ENCODE assay signal across 8 cellular contexts in genomic region chr6:89082439-89082838, GRCh38. TPM values are rescaled to one million over a fixed set of nuclear protein-coding genes. Genes with fewer than 3 reads are reported as not detected.
DNase-seq lines count a peak whose midpoint lies in the region; ATAC-seq, FAIRE-seq and TF ChIP-seq lines count a peak whose summit lies in the region.

No MANE protein-coding gene starts in this region.

- no peaks in the 10 kb centered on the region for H3K27me3 ChIP-seq in CD8-positive, alpha-beta T cell (ENCODE audit: insufficient read depth, low read length)
- H3K27me3 ChIP-seq in IMR-90 (ENCODE audit: control insufficient read depth, insufficient read depth, low read length) (no peaks in the 10 kb centered on the region), K562 (ENCODE audit: control insufficient read depth in 2 of 2, insufficient read depth in 2 of 2, low read length in 2 of 2) (no peaks in the 10 kb centered on the region), thyroid gland (no peaks in the 10 kb centered on the region)

- H3K4ac ChIP-seq in IMR-90 (ENCODE audit: low read depth, low read length): peak overlapping the region; percentile 70

- H3K14ac ChIP-seq in IMR-90 (replicated peaks; ENCODE audit: low read depth, low read length): peak overlapping the region; percentile 90

- no peak for TF ChIP-seq RAD21 in IMR-90 (IDR thresholded peaks at IDR 0.05; ENCODE audit: low read length)
- TF ChIP-seq RAD21 in K562 (CRISPR knock-in tag; conservative IDR thresholded peaks at IDR 0.05 in 1 of 2, IDR thresholded peaks at IDR 0.05 in 1 of 2): no peak

- in situ Hi-C loops in IMR-90 (cut with MboI; ENCODE audit: low sequenced_read_pairs): no loop called here
- in situ Hi-C loops in K562 (cut with MboI): no loop called here

- H3K18ac ChIP-seq in IMR-90 (ENCODE audit: low read depth, low read length): peak overlapping the region; percentile 87; the same call in 1 of the 2 replicates

- H2AK9ac ChIP-seq in IMR-90 (replicated peaks; ENCODE audit: low read depth, low read length, poor library complexity): no peak overlapping the region

- peak overlapping the region; percentile 97 for H3K27ac ChIP-seq in CD8-positive, alpha-beta T cell (ENCODE audit: low read depth, low read length)
- H3K27ac ChIP-seq in IMR-90 (ENCODE audit: insufficient read depth, low read length) (peak overlapping the region; percentile 60), K562 (ENCODE audit: extremely low read depth, low read depth, low read length) (peak overlapping the region; percentile 76), thyroid gland (peak overlapping the region; percentile 100)

- H3K79me2 ChIP-seq in K562 (ENCODE audit: control insufficient read depth, insufficient read depth, low read length): peaks cover 21% of the 10 kb centered on the region

- POLR2A ChIA-PET in CD8-positive, alpha-beta T cell (lab: Charles Lee): interaction anchor here (0.6 to 6.3 kb wide), 3 partner anchors 63 to 1428 kb away, joined by 3 to 96 read pairs (median 6); partner anchors contain the start of gene PM20D2
- POLR2A ChIA-PET in IMR-90 (lab: Charles Lee; ENCODE audit: unreplicated experiment): no interaction called here
- POLR2A ChIA-PET in K562 (lab: Yijun Ruan, JAX): interaction anchor here (0.8 to 2.0 kb wide), 8 partner anchors 9 to 556 kb away, joined by 3 to 5 read pairs (median 4); partner anchors contain the start of gene LYRM2

- H4K8ac ChIP-seq in IMR-90 (ENCODE audit: low read depth in 2 of 2, low read length in 2 of 2): peak overlapping the region; percentile 17 to 96; a peak in 3 of 4 replicates

- H3K9me3 ChIP-seq in CD8-positive, alpha-beta T cell (ENCODE audit: low read length): no peaks in the 10 kb centered on the region
- H3K9me3 ChIP-seq in IMR-90 (ENCODE audit: control insufficient read depth, insufficient read depth, low read length) (no peaks in the 10 kb centered on the region), K562 (replicated peaks; ENCODE audit: control insufficient read depth, insufficient read depth, low read depth, low read length) (no peaks in the 10 kb centered on the region), thyroid gland (no peaks in the 10 kb centered on the region)

- H3K79me1 ChIP-seq in IMR-90 (ENCODE audit: low read depth in 1 of 2, low read length in 2 of 2): peaks cover 3 to 46% of the 10 kb centered on the region in 2 experiments

- TF ChIP-seq CTCF in CD8-positive, alpha-beta T cell (IDR thresholded peaks at IDR 0.05): no peak
- no peak for TF ChIP-seq CTCF in IMR-90 (conservative IDR thresholded peaks at IDR 0.05; ENCODE audit: low read depth, low read length)
- TF ChIP-seq CTCF in K562 (IDR thresholded peaks at IDR 0.05 in 2 of 3, conservative IDR thresholded peaks at IDR 0.05 in 1 of 3; ENCODE audit: insufficient read depth in 2 of 3, low read depth in 1 of 3, low read length in 3 of 3): no peak
- no peak for TF ChIP-seq CTCF in lower leg skin (IDR thresholded peaks at IDR 0.05)
- no peak for TF ChIP-seq CTCF in thyroid gland (IDR thresholded peaks at IDR 0.05)

- H3K27me3 Mint-ChIP-seq in CD8-positive, alpha-beta T cell (ENCODE audit: low read depth): no peaks in the 10 kb centered on the region

- H3K56ac ChIP-seq in IMR-90 (ENCODE audit: extremely low read depth, insufficient read depth, low read length): peak overlapping the region; percentile 95

- H3K4me2 ChIP-seq in IMR-90 (ENCODE audit: low read depth, low read length): peak overlapping the region; percentile 93
- H3K4me2 ChIP-seq in K562 (ENCODE audit: insufficient read depth, low read length): peak overlapping the region; percentile 92

- H3K23ac ChIP-seq in IMR-90 (ENCODE audit: low read depth, low read length): peak overlapping the region; percentile 96

- no CpG with 5 or more reads among the region's 11 CpGs for WGBS in IMR-90 (ENCODE audit: extremely low coverage in 2 of 2, insufficient read length in 1 of 2), 2 experiments
- WGBS in K562 (ENCODE audit: insufficient coverage, low coverage, missing lambda C conversion rate): 32% methylated on average over 11 of the region's 11 CpGs
- WGBS in lower leg skin, 2 donors: 0 to 2% methylated on average over 11 of the region's 11 CpGs
- WGBS in thyroid gland, 2 donors: 2 to 3% methylated on average over 11 of the region's 11 CpGs

- no peak for TF ChIP-seq EP300 in K562 (IDR thresholded peaks at IDR 0.05; ENCODE audit: low read length)

- peaks cover 46% of the 10 kb centered on the region for H3K4me1 Mint-ChIP-seq in CD8-positive, alpha-beta T cell (ENCODE audit: low read depth)

- peaks cover 45% of the 10 kb centered on the region for H3K4me1 ChIP-seq in CD8-positive, alpha-beta T cell (ENCODE audit: insufficient read depth, low read length)
- H3K4me1 ChIP-seq in IMR-90 (ENCODE audit: control insufficient read depth, insufficient read depth, low read length) (peaks cover 4% of the 10 kb centered on the region), K562 (replicated peaks in 1 of 2; ENCODE audit: control insufficient read depth in 2 of 2, insufficient read depth in 2 of 2, low read length in 2 of 2) (peaks cover 15 to 16% of the 10 kb centered on the region in 2 experiments; a peak in 4 of 5 replicates), thyroid gland (peaks cover 29 to 32% of the 10 kb centered on the region in 2 donors)

- H3K36me3 ChIP-seq in CD8-positive, alpha-beta T cell (ENCODE audit: insufficient read depth, low read length): peaks cover 19% of the 10 kb centered on the region
- H3K36me3 ChIP-seq in IMR-90 (ENCODE audit: control insufficient read depth, insufficient read depth, low read length) (peaks cover 16% of the 10 kb centered on the region), K562 (ENCODE audit: control insufficient read depth, insufficient read depth, low read length) (peaks cover 15% of the 10 kb centered on the region; the same call in 2 of the 3 replicates), thyroid gland (peaks cover 19% of the 10 kb centered on the region in 2 donors)

- DNase-seq in CD8-positive, alpha-beta T cell: no peak
- peak; percentile 28 for DNase-seq in IMR-90
- no peak for DNase-seq in K562 (ENCODE audit: extremely low read depth in 1 of 4, low spot score in 3 of 4)
- DNase-seq in lower leg skin (ENCODE audit: low spot score in 2 of 2): no peak
- no peak for DNase-seq in thyroid gland
- no peak for DNase-seq in ureter (ENCODE audit: low spot score)

- peak overlapping the region; percentile 68 for H2BK120ac ChIP-seq in IMR-90 (ENCODE audit: low read depth, low read length)

- H3K4me3 Mint-ChIP-seq in CD8-positive, alpha-beta T cell: peak overlapping the region; percentile 96

- peak overlapping the region; percentile 12; the same call in 1 of the 2 replicates for H4K91ac ChIP-seq in IMR-90 (ENCODE audit: insufficient read depth, low read depth, low read length)

- H2AK5ac ChIP-seq in IMR-90 (ENCODE audit: low read depth, low read length): peak overlapping the region; percentile 69

- peak overlapping the region; percentile 96 for H2BK5ac ChIP-seq in IMR-90 (ENCODE audit: low read depth, low read length, poor library complexity, severe bottlenecking)

- no peak overlapping the region for H2BK20ac ChIP-seq in IMR-90 (ENCODE audit: low read depth, low read length)

- intact Hi-C loops in CD8-positive, alpha-beta T cell (cut with DNase I, micrococcal nuclease): loop anchor here (2.0 to 10.0 kb wide), 5 partner anchors 34 to 1760 kb away; partner anchors contain the start of genes AKIRIN2 (in 1 of the 2), CASP8AP2 (in 1 of the 2), SMIM8 (in 1 of the 2) and UBE2J1 (in 1 of the 2)
- intact Hi-C loops in IMR-90 (cut with micrococcal nuclease): loop anchor here (2.0 to 5.0 kb wide), 3 partner anchors 34 to 1925 kb away; partner anchors contain the start of genes UBE2J1 and ZNF292
- intact Hi-C loops in K562 (cut with micrococcal nuclease): loop anchor here (5.0 kb wide), 1 partner anchor 80 kb away; no protein-coding TSS in a partner anchor
- intact Hi-C loops in lower leg skin (cut with DNase I; ENCODE audit: low total_unique reads): no loop called here
- intact Hi-C loops in thyroid gland (cut with DNase I): no loop called here

- peak overlapping the region; percentile 99 for H3K4me3 ChIP-seq in CD8-positive, alpha-beta T cell (ENCODE audit: low read depth, low read length)
- H3K4me3 ChIP-seq in IMR-90 (ENCODE audit: insufficient read depth, low read depth, low read length) (peak overlapping the region; percentile 77), K562 (peak overlapping the region; percentile 86), lower leg skin (ENCODE audit: low read depth, poor library complexity, severe bottlenecking) (peak overlapping the region; percentile 55), thyroid gland (replicated peaks in 1 of 3) (peak overlapping the region in 2 of 3 donors; percentile 79 to 100)

- H4K20me1 ChIP-seq in IMR-90 (ENCODE audit: insufficient read depth, low read length): peaks cover 49% of the 10 kb centered on the region
- H4K20me1 ChIP-seq in K562 (replicated peaks; ENCODE audit: control insufficient read depth, insufficient read depth, low read length): no peaks in the 10 kb centered on the region

- H3K9me1 ChIP-seq in IMR-90 (ENCODE audit: insufficient read depth, low read length) (peaks cover 3% of the 10 kb centered on the region; the same call in 1 of the 2 replicates), K562 (ENCODE audit: control insufficient read depth, insufficient read depth, low read length) (no peaks in the 10 kb centered on the region)

- no TSS peak for BruUV-seq in IMR-90 (replicated peaks; lab: Mats Ljungman, UMichigan)
- BruUV-seq in K562 (replicated peaks; lab: Mats Ljungman, UMichigan): no TSS peak

- no peaks in the 10 kb centered on the region for H3K9me3 Mint-ChIP-seq in CD8-positive, alpha-beta T cell

- H4K5ac ChIP-seq in IMR-90 (ENCODE audit: low read depth, low read length): peak overlapping the region; percentile 16; the same call in 1 of the 2 replicates

- H2AFZ ChIP-seq in IMR-90 (replicated peaks; ENCODE audit: low read length, poor library complexity) (no peak overlapping the region), K562 (ENCODE audit: low read depth, low read length) (peak overlapping the region; percentile 88)

- H2BK15ac ChIP-seq in IMR-90 (ENCODE audit: low read depth, low read length): peak overlapping the region; percentile 1; the same call in 1 of the 3 replicates

- no peak for ATAC-seq in CD8-positive, alpha-beta T cell
- no peak for ATAC-seq in IMR-90 (ENCODE audit: low read depth)
- ATAC-seq in K562: no peak
- ATAC-seq in HG03095 (IDR thresholded peaks at IDR 0.05; ENCODE audit: unreplicated experiment): no peak
- ATAC-seq in HG03565 (IDR thresholded peaks at IDR 0.05; ENCODE audit: unreplicated experiment): no peak

- H3K9ac ChIP-seq in IMR-90 (ENCODE audit: low read depth, low read length) (peak overlapping the region; percentile 92), K562 (ENCODE audit: insufficient read depth in 1 of 2, low read depth in 2 of 2, low read length in 2 of 2) (peak overlapping the region in 1 of 2 experiments; percentile 90; a peak in 3 of 4 replicates)

- CTCF ChIA-PET in CD8-positive, alpha-beta T cell (lab: Charles Lee): interaction anchor here (1.5 to 1.7 kb wide), 2 partner anchors 100 to 290 kb away, joined by 5 to 7 read pairs; no protein-coding TSS in a partner anchor
- CTCF ChIA-PET in IMR-90 (lab: Yijun Ruan, JAX): no interaction called here
- CTCF ChIA-PET in K562 (lab: Yijun Ruan, JAX; ENCODE audit: low intra/inter-chr PET ratio): no interaction called here

- peaks cover 55% of the 10 kb centered on the region for H3K36me3 Mint-ChIP-seq in CD8-positive, alpha-beta T cell

- TF ChIP-seq POLR2A in IMR-90 (IDR thresholded peaks at IDR 0.05; ENCODE audit: low read depth, low read length) (no peak), K562 (conservative IDR thresholded peaks at IDR 0.05) (no peak), lower leg skin (IDR thresholded peaks at IDR 0.05) (no peak), thyroid gland (IDR thresholded peaks at IDR 0.05) (no peak)

- peak overlapping the region; percentile 93 for H3K27ac Mint-ChIP-seq in CD8-positive, alpha-beta T cell

- peak; percentile 29 for FAIRE-seq in K562 (lab: Jason Lieb, UNC)

- dilution Hi-C loops in IMR-90 (cut with HindIII; ENCODE audit: low sequenced_read_pairs, unreplicated experiment): no loop called here

RNA-seq across cellular contexts. Expression of gene PNRC1, which starts 1.9 kb away (rescaled TPM):
- total RNA-seq in CD8-positive, alpha-beta T cell: 1,000 to 10,000 TPM; 1,160 to 1,236 TPM
- total RNA-seq in IMR-90 (2012; rRNA removed): 6.5 and 18.3 TPM in 2 replicates
- polyA plus RNA-seq in IMR-90 (2012; rRNA removed): 7.6 and 8.1 TPM in 2 replicates
- 4.4 and 6.0 TPM in 2 replicates for polyA plus RNA-seq in IMR-90 (2012; cell fraction: cytosol; rRNA removed)
- polyA plus RNA-seq in IMR-90 (2012; cell fraction: nucleus; rRNA removed; ENCODE audit: low replicate concordance): 4.8 and 12.4 TPM in 2 replicates
- 9.7 and 21.6 TPM in 2 replicates for total RNA-seq in K562 (2011; cell fraction: chromatin; rRNA removed; ENCODE audit: low replicate concordance)
- 8.5 and 8.7 TPM in 2 replicates for total RNA-seq in K562 (2011; cell fraction: nucleolus; rRNA removed)
- total RNA-seq in K562 (2011; cell fraction: nucleoplasm; rRNA removed): 14.9 and 27.6 TPM in 2 replicates
- total RNA-seq in K562 (2014; rRNA removed): 5.4 and 6.3 TPM in 2 replicates
- 7.4 and 8.1 TPM in 2 replicates for total RNA-seq in K562 (2014; rRNA removed; fragmentation: Illumina TruSeq; extraction: Trizol)
- total RNA-seq in K562 (2015; rRNA removed; fragmentation: Illumina TruSeq; extraction: Trizol): 5.9 and 6.6 TPM in 2 replicates
- 10.3 and 10.8 TPM in 2 replicates for total RNA-seq in K562 (2021)
- 7.7 and 9.6 TPM in 2 replicates for polyA plus RNA-seq in K562 (2011; rRNA removed)
- 2.0 and 4.8 TPM in 2 replicates for polyA plus RNA-seq in K562 (2011; cell fraction: cytosol; rRNA removed)
- 6.6 and 11.5 TPM in 2 replicates for polyA plus RNA-seq in K562 (2011; cell fraction: nucleus; rRNA removed)
- polyA plus RNA-seq in K562 (2012): 8.5 and 17.0 TPM in 2 replicates
- 6.5 and 6.6 TPM in 2 replicates for polyA plus RNA-seq in K562 (2014; fragmentation: Illumina TruSeq; extraction: Trizol)
- 1 to 10 TPM; 1.2 to 1.8 TPM for polyA plus RNA-seq in K562 (2014; fragmentation: Nextera tagmentation; extraction: Ambion mirVana)
- polyA plus RNA-seq in K562 (2014; rRNA removed): 2.5 and 4.0 TPM in 2 replicates
- polyA minus RNA-seq in K562 (2011; rRNA and poly(A)+ RNA removed): 6.5 and 11.2 TPM in 2 replicates
- polyA minus RNA-seq in K562 (2011; cell fraction: cytosol; rRNA and poly(A)+ RNA removed): 9.5 and 9.6 TPM in 2 replicates
- polyA minus RNA-seq in K562 (2011; cell fraction: nucleus; rRNA and poly(A)+ RNA removed): 5.5 and 14.7 TPM in 2 replicates
- total RNA-seq in lower leg skin: 100 to 1,000 TPM; 197 to 362 (median 260) TPM
- 100 to 1,000 TPM; 189 to 307 (median 245) TPM for total RNA-seq in thyroid gland
- 204 TPM for total RNA-seq in ureter

RNA-seq across cellular contexts. Expression of gene SRSF12, which starts 35.4 kb away (rescaled TPM):
- not detected for total RNA-seq in CD8-positive, alpha-beta T cell
- total RNA-seq in IMR-90 (2012; rRNA removed): 0.28 and 0.36 TPM in 2 replicates
- polyA plus RNA-seq in IMR-90 (2012; rRNA removed): 0.13 and 0.21 TPM in 2 replicates
- 0.06 and 0.08 TPM in 2 replicates for polyA plus RNA-seq in IMR-90 (2012; cell fraction: cytosol; rRNA removed)
- polyA plus RNA-seq in IMR-90 (2012; cell fraction: nucleus; rRNA removed; ENCODE audit: low replicate concordance): 0.30 TPM in 1 of 2 replicates, not detected in the other
- not detected in 2 replicates for total RNA-seq in K562 (2011; cell fraction: chromatin; rRNA removed; ENCODE audit: low replicate concordance)
- not detected in 2 replicates for total RNA-seq in K562 (2011; cell fraction: nucleolus; rRNA removed)
- not detected in 2 replicates for total RNA-seq in K562 (2011; cell fraction: nucleoplasm; rRNA removed)
- not detected in 2 replicates for total RNA-seq in K562 (2014; rRNA removed)
- not detected in 2 replicates for total RNA-seq in K562 (2014; rRNA removed; fragmentation: Illumina TruSeq; extraction: Trizol)
- not detected in 2 replicates for total RNA-seq in K562 (2015; rRNA removed; fragmentation: Illumina TruSeq; extraction: Trizol)
- not detected in 2 replicates for total RNA-seq in K562 (2021)
- not detected in 2 replicates for polyA plus RNA-seq in K562 (2011; rRNA removed)
- not detected in 2 replicates for polyA plus RNA-seq in K562 (2011; cell fraction: cytosol; rRNA removed)
- polyA plus RNA-seq in K562 (2011; cell fraction: nucleus; rRNA removed): not detected in 2 replicates
- polyA plus RNA-seq in K562 (2012): not detected in 2 replicates
- not detected in 2 replicates for polyA plus RNA-seq in K562 (2014; fragmentation: Illumina TruSeq; extraction: Trizol)
- not detected for polyA plus RNA-seq in K562 (2014; fragmentation: Nextera tagmentation; extraction: Ambion mirVana)
- polyA plus RNA-seq in K562 (2014; rRNA removed): not detected in 2 replicates
- not detected in 2 replicates for polyA minus RNA-seq in K562 (2011; rRNA and poly(A)+ RNA removed)
- not detected in 2 replicates for polyA minus RNA-seq in K562 (2011; cell fraction: cytosol; rRNA and poly(A)+ RNA removed)
- polyA minus RNA-seq in K562 (2011; cell fraction: nucleus; rRNA and poly(A)+ RNA removed): not detected in 2 replicates
- total RNA-seq in lower leg skin: under 1 TPM in 1 of 4 donors, not detected in 3; 0.49 TPM
- 1 to 10 TPM in 3 of 4 donors, under 1 TPM in 1; 0.88 to 3.3 (median 2.7) TPM for total RNA-seq in thyroid gland
- total RNA-seq in ureter: 0.57 TPM

Comparison
In these comparisons a context has a peak if more than half of its experiments do, and no peak if none do; other contexts are left out.
1. intact Hi-C loops: an anchor here in CD8-positive, alpha-beta T cell (2.0 to 10.0 kb wide), IMR-90 (2.0 to 5.0 kb wide) and K562 (5.0 kb wide); none called in lower leg skin and thyroid gland.